Comparison of ENCODE assay signal across 9 cellular contexts in genomic region chr18:24544949-24545348, GRCh38.
"Had no signal": no experiment of that assay in that cellular context is flagged by ENCODE, and none has a peak within 500 bp of the region (broad histone marks: within the 10 kb centered on the region; RNA-seq: fewer than 3 reads in every experiment).

No MANE protein-coding gene starts in this region.

- ATAC-seq: HCT116 had no signal

- H3K9ac ChIP-seq: KMS-11 had no signal

- H3K9me3 Mint-ChIP-seq: HFFc6, IgD-negative memory B cell had no signal

- H3K4me1 Mint-ChIP-seq: IgD-negative memory B cell had no signal

- H3K4me3 Mint-ChIP-seq: HFFc6, IgD-negative memory B cell had no signal

- H3K36me3 ChIP-seq: HAP-1 had no signal

- FAIRE-seq: HTR-8/SVneo had no signal

- H3K4me2 ChIP-seq: KMS-11 had no signal

- H3K4me3 ChIP-seq: HAP-1 had no signal

- H3K27ac ChIP-seq: KMS-11 had no signal

- H3K9me3 ChIP-seq: HAP-1 had no signal

- H3K36me3 Mint-ChIP-seq: IgD-negative memory B cell had no signal

- H3K27ac Mint-ChIP-seq: HFFc6, IgD-negative memory B cell had no signal

- DNase-seq: GOT3, H7, HFFc6, KBM-7 had no signal
